In the genomic region with DNA sequence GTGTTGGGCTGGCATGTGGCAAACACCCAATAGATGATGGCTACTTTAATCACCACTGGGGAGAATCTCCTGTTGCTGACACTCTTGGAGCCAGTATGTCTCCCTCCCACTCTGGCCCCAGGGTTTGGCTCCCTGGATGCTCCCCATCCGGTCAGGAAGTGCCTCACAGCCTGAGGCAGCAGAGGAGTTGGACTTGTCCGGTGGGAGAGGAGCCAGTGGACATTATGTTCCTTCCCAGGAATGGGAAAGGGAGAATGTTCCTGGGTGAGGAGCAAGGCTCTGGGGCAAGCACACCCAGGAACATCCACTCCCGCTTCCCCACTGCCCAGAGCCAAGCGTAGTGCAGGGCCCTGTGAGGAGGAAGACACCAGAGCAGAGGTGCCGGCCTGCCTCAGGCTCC, we compare ENCODE assay signal across 1 cellular context.
TF ChIP-seq lines count a peak whose summit lies in the region.

No MANE protein-coding gene starts in this region.

TF ChIP-seq in liver, 16 proteins besides CTCF, POLR2A, EP300 and RAD21 (continued from another document):
- TF ChIP-seq, protein P1, sequence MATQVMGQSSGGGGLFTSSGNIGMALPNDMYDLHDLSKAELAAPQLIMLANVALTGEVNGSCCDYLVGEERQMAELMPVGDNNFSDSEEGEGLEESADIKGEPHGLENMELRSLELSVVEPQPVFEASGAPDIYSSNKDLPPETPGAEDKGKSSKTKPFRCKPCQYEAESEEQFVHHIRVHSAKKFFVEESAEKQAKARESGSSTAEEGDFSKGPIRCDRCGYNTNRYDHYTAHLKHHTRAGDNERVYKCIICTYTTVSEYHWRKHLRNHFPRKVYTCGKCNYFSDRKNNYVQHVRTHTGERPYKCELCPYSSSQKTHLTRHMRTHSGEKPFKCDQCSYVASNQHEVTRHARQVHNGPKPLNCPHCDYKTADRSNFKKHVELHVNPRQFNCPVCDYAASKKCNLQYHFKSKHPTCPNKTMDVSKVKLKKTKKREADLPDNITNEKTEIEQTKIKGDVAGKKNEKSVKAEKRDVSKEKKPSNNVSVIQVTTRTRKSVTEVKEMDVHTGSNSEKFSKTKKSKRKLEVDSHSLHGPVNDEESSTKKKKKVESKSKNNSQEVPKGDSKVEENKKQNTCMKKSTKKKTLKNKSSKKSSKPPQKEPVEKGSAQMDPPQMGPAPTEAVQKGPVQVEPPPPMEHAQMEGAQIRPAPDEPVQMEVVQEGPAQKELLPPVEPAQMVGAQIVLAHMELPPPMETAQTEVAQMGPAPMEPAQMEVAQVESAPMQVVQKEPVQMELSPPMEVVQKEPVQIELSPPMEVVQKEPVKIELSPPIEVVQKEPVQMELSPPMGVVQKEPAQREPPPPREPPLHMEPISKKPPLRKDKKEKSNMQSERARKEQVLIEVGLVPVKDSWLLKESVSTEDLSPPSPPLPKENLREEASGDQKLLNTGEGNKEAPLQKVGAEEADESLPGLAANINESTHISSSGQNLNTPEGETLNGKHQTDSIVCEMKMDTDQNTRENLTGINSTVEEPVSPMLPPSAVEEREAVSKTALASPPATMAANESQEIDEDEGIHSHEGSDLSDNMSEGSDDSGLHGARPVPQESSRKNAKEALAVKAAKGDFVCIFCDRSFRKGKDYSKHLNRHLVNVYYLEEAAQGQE (IDR thresholded peaks at IDR 0.05) = peak; percentile 54
- no peak for TF ChIP-seq JUND (IDR thresholded peaks at IDR 0.05)
- TF ChIP-seq HNF4A (conservative IDR thresholded peaks at IDR 0.05) = no peak
- TF ChIP-seq RXRA (IDR thresholded peaks at IDR 0.05) = peak in 1 of 2 donors; percentile 13
- no peak for TF ChIP-seq GABPA (IDR thresholded peaks at IDR 0.05 in 1 of 2, conservative IDR thresholded peaks at IDR 0.05 in 1 of 2)
- no peak for TF ChIP-seq HNF4G (IDR thresholded peaks at IDR 0.05)
- TF ChIP-seq FOXA1 (IDR thresholded peaks at IDR 0.05) = no peak
- TF ChIP-seq EGR1 (IDR thresholded peaks at IDR 0.05; ENCODE audit: low read depth in 2 of 2) = no peak
- TF ChIP-seq FOXA2 (IDR thresholded peaks at IDR 0.05) = no peak
- TF ChIP-seq SP1 (IDR thresholded peaks at IDR 0.05) = peak; percentile 75
- TF ChIP-seq YY1 (IDR thresholded peaks at IDR 0.05) = no peak
- TF ChIP-seq, protein P2, sequence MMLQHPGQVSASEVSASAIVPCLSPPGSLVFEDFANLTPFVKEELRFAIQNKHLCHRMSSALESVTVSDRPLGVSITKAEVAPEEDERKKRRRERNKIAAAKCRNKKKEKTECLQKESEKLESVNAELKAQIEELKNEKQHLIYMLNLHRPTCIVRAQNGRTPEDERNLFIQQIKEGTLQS (IDR thresholded peaks at IDR 0.05) = no peak
- TF ChIP-seq, protein P3, sequence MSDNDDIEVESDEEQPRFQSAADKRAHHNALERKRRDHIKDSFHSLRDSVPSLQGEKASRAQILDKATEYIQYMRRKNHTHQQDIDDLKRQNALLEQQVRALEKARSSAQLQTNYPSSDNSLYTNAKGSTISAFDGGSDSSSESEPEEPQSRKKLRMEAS (IDR thresholded peaks at IDR 0.05) = no peak
- TF ChIP-seq NR2F2 (IDR thresholded peaks at IDR 0.05) = peak; percentile 66
